ENCODE assay signal across 14 cellular contexts in genomic region chr3:125440559-125440955, GRCh38.
A peak's percentile ranks its signal among the peaks of the same experiment; 100 is the strongest.
DNase-seq lines count a peak whose midpoint lies in the region; ATAC-seq, FAIRE-seq and TF ChIP-seq lines count a peak whose summit lies in the region.
"Had no signal": no experiment of that assay in that cellular context is flagged by ENCODE, and none has a peak within 500 bp of the region (broad histone marks: within the 10 kb centered on the region; RNA-seq: fewer than 3 reads in every experiment).

No MANE protein-coding gene starts in this region.

- H3K4me1 ChIP-seq in SK-N-SH (ENCODE audit: control insufficient read depth in 1 of 2, insufficient read depth in 2 of 2, low read depth in 1 of 2, low read length in 1 of 2): no peaks in the 10 kb centered on the region; a peak in 1 of 4 replicates
- H3K4me1 ChIP-seq in esophagus muscularis mucosa: peaks cover 0 to 3% (median 0%) of the 10 kb centered on the region in 4 donors
- peaks cover 6 to 15% (median 9%) of the 10 kb centered on the region in 3 donors for H3K4me1 ChIP-seq in pancreas
- H3K4me1 ChIP-seq: adrenal gland had no signal

- intact Hi-C loops in esophagus muscularis mucosa (cut with DNase I) (no loop called here), pancreas (cut with DNase I) (no loop called here)

- H3K9ac ChIP-seq in SK-N-SH: no peak overlapping the region

- peaks cover 13 to 20% (median 14%) of the 10 kb centered on the region in 3 donors for H3K36me3 Mint-ChIP-seq in naive thymus-derived CD8-positive, alpha-beta T cell
- H3K36me3 Mint-ChIP-seq in type B pancreatic cell: peaks cover 11% of the 10 kb centered on the region

- no peak for TF ChIP-seq POLR2A in esophagus muscularis mucosa (IDR thresholded peaks at IDR 0.05; ENCODE audit: low read depth)

- H3K36me3 ChIP-seq in SK-N-SH (replicated peaks in 1 of 2; ENCODE audit: control insufficient read depth in 1 of 2, insufficient read depth in 2 of 2, low read length in 1 of 2): peaks cover 0 to 19% of the 10 kb centered on the region in 2 experiments
- H3K36me3 ChIP-seq in esophagus muscularis mucosa: peaks cover 0 to 14% (median 3%) of the 10 kb centered on the region in 4 donors
- peaks cover 0 to 5% (median 2%) of the 10 kb centered on the region in 3 donors for H3K36me3 ChIP-seq in pancreas
- H3K36me3 ChIP-seq: adrenal gland had no signal

- DNase-seq in SK-N-SH: no peak
- DNase-seq in OCI-M1 (lab: John Stamatoyannopoulos, UW): peak; percentile 23
- peak; percentile 77 for DNase-seq in esophagus muscularis mucosa (ENCODE audit: extremely low spot score)
- peak; percentile 56 to 72 (median 64) for DNase-seq in pancreas
- DNase-seq in naive thymus-derived CD8-positive, alpha-beta T cell: no peak
- no peak for DNase-seq in superior temporal gyrus (ENCODE audit: extremely low spot score)
- DNase-seq in type B pancreatic cell (ENCODE audit: extremely low spot score, unreplicated experiment): no peak
- DNase-seq: activated CD4-positive, alpha-beta T cell treated with anti-CD3 and anti-CD28 coated beads, Interleukin-2, amount 50 U/mL, for 48 hours; adrenal gland; GDM1; NCI-H187; NCI-H774; SHP77 treated with DMSO at 0.1 percent for 48 hours had no signal

- no peaks in the 10 kb centered on the region for H3K4me1 Mint-ChIP-seq in naive thymus-derived CD8-positive, alpha-beta T cell
- H3K4me1 Mint-ChIP-seq in type B pancreatic cell (ENCODE audit: unreplicated experiment): no peaks in the 10 kb centered on the region

- ATAC-seq in SK-N-SH treated with all-trans-retinoic acid at 6 μM for 48 hours: peak; percentile 10; the same call in 1 of the 3 replicates
- peak; percentile 91 to 97 (median 94) for ATAC-seq in pancreas
- ATAC-seq in naive thymus-derived CD8-positive, alpha-beta T cell: no peak

- TF ChIP-seq EP300 in SK-N-SH (IDR thresholded peaks at IDR 0.05; ENCODE audit: borderline replicate concordance in 1 of 2, low read depth in 1 of 2, low read length in 1 of 2): no peak
- TF ChIP-seq EP300 in esophagus muscularis mucosa (IDR thresholded peaks at IDR 0.05): no peak

- H3K27me3 ChIP-seq in SK-N-SH (ENCODE audit: insufficient read depth) (no peaks in the 10 kb centered on the region), esophagus muscularis mucosa (no peaks in the 10 kb centered on the region), pancreas (no peaks in the 10 kb centered on the region)
- H3K27me3 ChIP-seq: adrenal gland had no signal

- H3K4me3 ChIP-seq in SK-N-SH (ENCODE audit: low read depth in 2 of 2, low read length in 1 of 2): no peak overlapping the region
- H3K4me3 ChIP-seq in esophagus muscularis mucosa: no peak overlapping the region
- no peak overlapping the region for H3K4me3 ChIP-seq in pancreas
- H3K4me3 ChIP-seq: adrenal gland had no signal

- H3K27ac Mint-ChIP-seq in naive thymus-derived CD8-positive, alpha-beta T cell: peak overlapping the region in 1 of 10 donors; percentile 22
- H3K27ac Mint-ChIP-seq in type B pancreatic cell: no peak overlapping the region

- H3K9me2 ChIP-seq in SK-N-SH: no peaks in the 10 kb centered on the region

- H3K79me2 ChIP-seq in SK-N-SH (ENCODE audit: insufficient read depth): no peaks in the 10 kb centered on the region

- POLR2A ChIA-PET in SK-N-SH (lab: Yijun Ruan, JAX): interaction anchor here (0.5 kb wide), 1 partner anchor 141 kb away, joined by 3 read pairs; no protein-coding TSS in a partner anchor
- POLR2A ChIA-PET in naive thymus-derived CD8-positive, alpha-beta T cell (lab: Charles Lee): interaction anchor here (1.0 kb wide), 1 partner anchor 445 kb away, joined by 3 read pairs; no protein-coding TSS in a partner anchor

- peaks cover 0 to 15% (median 2%) of the 10 kb centered on the region in 9 donors for H3K9me3 Mint-ChIP-seq in naive thymus-derived CD8-positive, alpha-beta T cell
- H3K9me3 Mint-ChIP-seq in type B pancreatic cell: no peaks in the 10 kb centered on the region

- WGBS in SK-N-SH (ENCODE audit: low lambda C conversion rate): 83% methylated on average over 2 of the region's 3 CpGs
- 71% methylated on average over 2 of the region's 3 CpGs for WGBS in esophagus muscularis mucosa
- WGBS in pancreas, 2 donors: 34 to 48% methylated on average over 3 of the region's 3 CpGs

- peaks cover 4% of the 10 kb centered on the region; the same call in 1 of the 2 replicates for H4K20me1 ChIP-seq in SK-N-SH (ENCODE audit: insufficient read depth)

- no peaks in the 10 kb centered on the region for H3K27me3 Mint-ChIP-seq in naive thymus-derived CD8-positive, alpha-beta T cell
- H3K27me3 Mint-ChIP-seq in type B pancreatic cell: no peaks in the 10 kb centered on the region

- peaks cover 12% of the 10 kb centered on the region; the same call in 1 of the 2 replicates for H3K9me3 ChIP-seq in SK-N-SH
- peaks cover 0 to 13% (median 4%) of the 10 kb centered on the region in 4 donors for H3K9me3 ChIP-seq in esophagus muscularis mucosa
- no peaks in the 10 kb centered on the region for H3K9me3 ChIP-seq in pancreas

- no peak overlapping the region for H3K27ac ChIP-seq in SK-N-SH (ENCODE audit: low read depth in 2 of 2, low read length in 1 of 2)
- no peak overlapping the region for H3K27ac ChIP-seq in esophagus muscularis mucosa (replicated peaks in 1 of 4)
- no peak overlapping the region for H3K27ac ChIP-seq in pancreas
- H3K27ac ChIP-seq: adrenal gland had no signal

- H3K4me2 ChIP-seq in SK-N-SH: no peak overlapping the region

- CTCF ChIA-PET in SK-N-SH (lab: Yijun Ruan, JAX): interaction anchor here (1.4 to 7.6 kb wide), 9 partner anchors 12 to 680 kb away, joined by 3 to 93 read pairs (median 5); no protein-coding TSS in a partner anchor

- H3F3A ChIP-seq in SK-N-SH (replicated peaks; ENCODE audit: insufficient read depth): peaks cover 29% of the 10 kb centered on the region

- no peak for TF ChIP-seq RAD21 in SK-N-SH (IDR thresholded peaks at IDR 0.05; ENCODE audit: low read length)

- no peak for TF ChIP-seq CTCF in SK-N-SH (IDR thresholded peaks at IDR 0.05)
- TF ChIP-seq CTCF in esophagus muscularis mucosa (IDR thresholded peaks at IDR 0.05): no peak
- no peak for TF ChIP-seq CTCF in pancreas (IDR thresholded peaks at IDR 0.05)
- TF ChIP-seq CTCF in type B pancreatic cell (conservative IDR thresholded peaks at IDR 0.05): no peak

- no peak overlapping the region for H3K4me3 Mint-ChIP-seq in naive thymus-derived CD8-positive, alpha-beta T cell
- H3K4me3 Mint-ChIP-seq in type B pancreatic cell: no peak overlapping the region

- no peak overlapping the region for H2AFZ ChIP-seq in SK-N-SH (ENCODE audit: low read depth)

- FAIRE-seq in pancreas (lab: Jason Lieb, UNC): no peak

TF ChIP-seq in SK-N-SH treated with all-trans-retinoic acid at 6 μM for 48 hours, 23 proteins besides CTCF, POLR2A, EP300 and RAD21 (continues in another document):
- no peak for TF ChIP-seq TCF4 (CRISPR knock-in tag; IDR thresholded peaks at IDR 0.05; ENCODE audit: borderline replicate concordance)
- TF ChIP-seq GLIS3 (CRISPR knock-in tag; IDR thresholded peaks at IDR 0.05): no peak
- TF ChIP-seq TOX (CRISPR knock-in tag; IDR thresholded peaks at IDR 0.05; ENCODE audit: borderline replicate concordance): no peak
- no peak for TF ChIP-seq PATZ1 (CRISPR knock-in tag; IDR thresholded peaks at IDR 0.05; ENCODE audit: borderline replicate concordance)
- no peak for TF ChIP-seq ISL1 (CRISPR knock-in tag; IDR thresholded peaks at IDR 0.05)

TF ChIP-seq in SK-N-SH, 30 proteins besides CTCF, POLR2A, EP300 and RAD21 (continues in another document):
- TF ChIP-seq MXI1 (IDR thresholded peaks at IDR 0.05; ENCODE audit: low read depth, low read length) (no peak), ZBTB33 (IDR thresholded peaks at IDR 0.05; ENCODE audit: borderline replicate concordance, low read depth) (no peak), FOSL2 (IDR thresholded peaks at IDR 0.05; ENCODE audit: borderline replicate concordance, low read depth) (no peak), YY1 (IDR thresholded peaks at IDR 0.05; ENCODE audit: low read depth) (no peak), GATA2 (CRISPR knock-in tag; IDR thresholded peaks at IDR 0.05) (no peak), IRF3 (IDR thresholded peaks at IDR 0.05; ENCODE audit: low read depth, low read length) (no peak), RCOR1 (IDR thresholded peaks at IDR 0.05; ENCODE audit: low read length) (no peak), RFX5 (IDR thresholded peaks at IDR 0.05; ENCODE audit: low read length) (no peak), CHD2 (IDR thresholded peaks at IDR 0.05; ENCODE audit: low read length, partially characterized antibody) (no peak), PBX3 (IDR thresholded peaks at IDR 0.05) (no peak), RXRA (IDR thresholded peaks at IDR 0.05; ENCODE audit: borderline replicate concordance, low read depth) (no peak)

Comparison
In these comparisons a context has a peak if more than half of its experiments do, and no peak if none do; other contexts are left out.
1. ATAC-seq: peak in SK-N-SH treated with all-trans-retinoic acid at 6 μM for 48 hours (single experiment) and pancreas (4 of 4); none in naive thymus-derived CD8-positive, alpha-beta T cell (0 of 2).
2. DNase-seq: peak in OCI-M1 (single experiment), esophagus muscularis mucosa (single experiment) and pancreas (6 of 6); none in SK-N-SH (single experiment), naive thymus-derived CD8-positive, alpha-beta T cell (0 of 10), superior temporal gyrus (single experiment) and type B pancreatic cell (single experiment).